2 cellular contexts compared by ENCODE assay signal in genomic region chr16:30953111-30953510, GRCh38.
TF ChIP-seq lines count a peak whose summit lies in the region.

No MANE protein-coding gene starts in this region.

TF ChIP-seq in HCT116, 20 proteins besides CTCF, POLR2A, EP300 and RAD21:
- TF ChIP-seq EZH2phosphoT487 (IDR thresholded peaks at IDR 0.05; ENCODE audit: borderline replicate concordance) = no peak
- TF ChIP-seq REST (IDR thresholded peaks at IDR 0.05; ENCODE audit: low read depth) = no peak
- no peak for TF ChIP-seq SP1 (IDR thresholded peaks at IDR 0.05; ENCODE audit: low read depth)
- no peak for TF ChIP-seq TCF7L2 (IDR thresholded peaks at IDR 0.05; ENCODE audit: borderline replicate concordance, extremely low read depth, insufficient read depth, insufficient read length)

TF ChIP-seq in K562, 482 proteins besides CTCF, POLR2A, EP300 and RAD21:
- no peak for TF ChIP-seq E2F4 (CRISPR knock-in tag; IDR thresholded peaks at IDR 0.05; ENCODE audit: low read depth)
- TF ChIP-seq ZFPM2 (CRISPR knock-in tag; IDR thresholded peaks at IDR 0.05) = 0 out of 2 replicates have a peak, but pooled peaks have one; percentile 35
